ENCODE assay signal across 1 cellular context in the genomic region with DNA sequence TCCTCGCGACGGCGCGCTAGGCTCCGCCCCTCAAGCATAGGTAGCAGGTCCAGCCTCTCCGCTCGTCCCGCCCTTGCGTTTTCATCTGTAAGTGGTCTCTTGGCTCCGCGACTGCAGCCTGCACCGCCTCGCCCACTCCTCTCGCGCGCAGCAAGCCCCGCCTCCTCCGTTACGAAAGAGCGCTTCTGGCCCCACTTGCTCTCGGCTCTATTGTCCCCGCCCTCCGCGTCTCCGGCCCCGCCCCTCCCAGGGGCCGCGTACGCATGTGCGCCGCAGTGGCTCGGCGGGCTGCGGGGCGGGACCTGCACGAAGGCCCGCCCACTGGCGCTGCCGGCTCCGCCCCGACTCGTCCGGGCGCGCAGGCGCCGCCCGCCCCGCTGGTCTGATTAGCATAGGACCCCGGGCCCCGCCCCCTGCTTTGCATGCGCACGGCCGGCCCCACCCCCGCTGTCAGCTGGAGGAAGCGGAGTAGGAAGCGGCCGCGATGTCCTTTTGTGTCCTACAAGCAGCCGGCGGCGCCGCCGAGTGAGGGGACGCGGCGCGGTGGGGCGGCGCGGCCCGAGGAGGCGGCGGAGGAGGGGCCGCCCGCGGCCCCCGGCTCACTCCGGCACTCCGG.
TF ChIP-seq lines count a peak whose summit lies in the region.

ESRRA (plus strand) TSS at position 450 of the 616 bp plus-strand sequence. CDS start 1,656 bp downstream, outside the sequence.

TF ChIP-seq in K562, 482 proteins besides CTCF, POLR2A, EP300 and RAD21 (continued from another document):
- TF ChIP-seq, protein P1, sequence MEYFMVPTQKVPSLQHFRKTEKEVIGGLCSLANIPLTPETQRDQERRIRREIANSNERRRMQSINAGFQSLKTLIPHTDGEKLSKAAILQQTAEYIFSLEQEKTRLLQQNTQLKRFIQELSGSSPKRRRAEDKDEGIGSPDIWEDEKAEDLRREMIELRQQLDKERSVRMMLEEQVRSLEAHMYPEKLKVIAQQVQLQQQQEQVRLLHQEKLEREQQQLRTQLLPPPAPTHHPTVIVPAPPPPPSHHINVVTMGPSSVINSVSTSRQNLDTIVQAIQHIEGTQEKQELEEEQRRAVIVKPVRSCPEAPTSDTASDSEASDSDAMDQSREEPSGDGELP (CRISPR knock-in tag; IDR thresholded peaks at IDR 0.05; ENCODE audit: borderline replicate concordance) = peak; percentile 95
- TF ChIP-seq MEIS2 (IDR thresholded peaks at IDR 0.05; ENCODE audit: partially characterized antibody) (peak; percentile 90), MYNN (IDR thresholded peaks at IDR 0.05) (no peak), MYNN (CRISPR knock-in tag; IDR thresholded peaks at IDR 0.05) (no peak), STAT5B (CRISPR knock-in tag; IDR thresholded peaks at IDR 0.05) (no peak), KDM5B (IDR thresholded peaks at IDR 0.05; ENCODE audit: insufficient replicate concordance, low read depth, low read length) (no peak), KLF1 (tag; IDR thresholded peaks at IDR 0.05) (no peak), ZNF212 (CRISPR knock-in tag; IDR thresholded peaks at IDR 0.05) (no peak), HDAC6 (IDR thresholded peaks at IDR 0.05; ENCODE audit: low read depth, low read length) (no peak), MGA (IDR thresholded peaks at IDR 0.05) (no peak), CEBPG (CRISPR knock-in tag; IDR thresholded peaks at IDR 0.05) (peak; percentile 65), CEBPG (tag; conservative IDR thresholded peaks at IDR 0.05 in 1 of 2, IDR thresholded peaks at IDR 0.05 in 1 of 2) (peak in 1 of 2 experiments; percentile 34; a peak in 1 of 4 replicates), SAP30 (IDR thresholded peaks at IDR 0.05; ENCODE audit: borderline replicate concordance, insufficient read depth, low read depth, low read length, poor library complexity, severe bottlenecking) (peak; percentile 60), HNRNPH1 (optimal IDR thresholded peaks at IDR 0.05; ENCODE audit: low read depth, low read length) (no peak), PBX2 (CRISPR knock-in tag; IDR thresholded peaks at IDR 0.05; ENCODE audit: low read depth) (no peak), PBX2 (tag; conservative IDR thresholded peaks at IDR 0.05; ENCODE audit: low read depth) (no peak), ZNF766 (CRISPR knock-in tag; conservative IDR thresholded peaks at IDR 0.05) (no peak)
